In the genomic region with DNA sequence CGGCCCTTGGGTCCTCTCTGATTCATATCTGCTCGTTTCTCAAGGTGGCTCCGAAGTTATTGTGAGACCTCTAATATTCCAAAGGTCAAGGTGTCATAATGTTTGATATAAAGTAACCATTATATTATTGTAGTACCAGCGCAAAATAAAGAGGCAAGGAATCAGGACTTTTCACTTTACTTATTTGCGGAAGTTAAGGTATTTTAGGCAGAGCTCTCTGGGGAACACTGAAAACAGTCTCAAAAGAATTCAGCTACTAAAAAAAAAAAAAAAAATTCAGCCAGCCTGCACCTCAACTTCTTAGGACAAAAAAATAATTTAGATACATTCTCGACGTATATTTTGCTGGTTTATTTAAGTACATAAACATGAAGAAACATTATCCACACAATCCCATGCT, we compare ENCODE assay signal across 10 cellular contexts. TPM values are rescaled to one million over a fixed set of nuclear protein-coding genes. Genes with fewer than 3 reads are reported as not detected.
A peak's percentile ranks its signal among the peaks of the same experiment; 100 is the strongest.
DNase-seq lines count a peak whose midpoint lies in the region; ATAC-seq, FAIRE-seq and TF ChIP-seq lines count a peak whose summit lies in the region.
"Had no signal": no experiment of that assay in that cellular context is flagged by ENCODE, and none has a peak within 500 bp of the region (broad histone marks: within the 10 kb centered on the region; RNA-seq: fewer than 3 reads in every experiment).

No MANE protein-coding gene starts in this region.

- no peaks in the 10 kb centered on the region for H3K27me3 Mint-ChIP-seq in activated naive CD8-positive, alpha-beta T cell treated with anti-CD3 and anti-CD28 coated beads for 36 hours

- no peak overlapping the region for H2AFZ ChIP-seq in HepG2 (ENCODE audit: low read length)

- H3K4me1 Mint-ChIP-seq in activated naive CD8-positive, alpha-beta T cell treated with anti-CD3 and anti-CD28 coated beads for 36 hours = peaks cover 54% of the 10 kb centered on the region

- peak overlapping the region; percentile 94 for H3K4me2 ChIP-seq in HepG2 (ENCODE audit: low read depth, low read length)

- CTCF ChIA-PET in HepG2 (lab: Yijun Ruan, JAX; ENCODE audit: low intra/inter-chr PET ratio, low total read pairs) = interaction anchor here (0.6 kb wide), 1 partner anchor 16 kb away, joined by 3 read pairs; no protein-coding TSS in a partner anchor

- TF ChIP-seq CTCF in HepG2 (CRISPR knock-in tag; IDR thresholded peaks at IDR 0.05) (no peak), right lobe of liver (IDR thresholded peaks at IDR 0.05) (no peak), lower lobe of right lung (IDR thresholded peaks at IDR 0.05) (no peak)

- peaks cover 46% of the 10 kb centered on the region for H4K20me1 ChIP-seq in HepG2 (ENCODE audit: insufficient read depth, low read length)

- peaks cover 80% of the 10 kb centered on the region for H3K79me2 ChIP-seq in HepG2 (ENCODE audit: insufficient read depth, low read length)

- no peaks in the 10 kb centered on the region for H3K9me3 Mint-ChIP-seq in activated naive CD8-positive, alpha-beta T cell treated with anti-CD3 and anti-CD28 coated beads for 36 hours

- peak overlapping the region; percentile 2 for H3K4me3 Mint-ChIP-seq in activated naive CD8-positive, alpha-beta T cell treated with anti-CD3 and anti-CD28 coated beads for 36 hours

- peaks cover 67% of the 10 kb centered on the region for H3K4me1 ChIP-seq in HepG2 (ENCODE audit: insufficient read depth, low read length)
- H3K4me1 ChIP-seq in right lobe of liver = peaks cover 0 to 47% (median 9%) of the 10 kb centered on the region in 4 donors
- H3K4me1 ChIP-seq in lower lobe of right lung = peaks cover 55% of the 10 kb centered on the region

- H3K9me3 ChIP-seq in HepG2 (ENCODE audit: low read length) (no peaks in the 10 kb centered on the region), right lobe of liver (no peaks in the 10 kb centered on the region), lower lobe of right lung (no peaks in the 10 kb centered on the region)

- H3K27me3 ChIP-seq in HepG2 (ENCODE audit: control insufficient read depth in 1 of 2, insufficient read depth in 2 of 2, low read length in 2 of 2) = no peaks in the 10 kb centered on the region; a peak in 1 of 5 replicates
- no peaks in the 10 kb centered on the region for H3K27me3 ChIP-seq in right lobe of liver
- H3K27me3 ChIP-seq in lower lobe of right lung (ENCODE audit: low read depth) = no peaks in the 10 kb centered on the region

- intact Hi-C loops in HepG2 (cut with micrococcal nuclease; ENCODE audit: unreplicated experiment) (loop anchor here (10.0 kb wide), 2 partner anchors 483 to 543 kb away; a partner anchor contains a TSS), right lobe of liver (cut with DNase I) (no loop called here), lower lobe of right lung (cut with DNase I) (no loop called here)

- POLR2A ChIA-PET in HepG2 (lab: Yijun Ruan, JAX) = no interaction called here

- H3K36me3 Mint-ChIP-seq in activated naive CD8-positive, alpha-beta T cell treated with anti-CD3 and anti-CD28 coated beads for 36 hours = peaks cover 10% of the 10 kb centered on the region

- no peak for ATAC-seq in HepG2
- no peak for ATAC-seq in right lobe of liver
- ATAC-seq in lower lobe of right lung = no peak
- no peak for ATAC-seq in GM21723 (IDR thresholded peaks at IDR 0.05; ENCODE audit: unreplicated experiment)

- H3K9ac ChIP-seq in HepG2 (ENCODE audit: insufficient read depth, low read depth, low read length) = peak overlapping the region; percentile 96

- FAIRE-seq in HepG2 (lab: Jason Lieb, UNC) = no peak
- FAIRE-seq: colon had no signal

- no peak overlapping the region for H3K27ac Mint-ChIP-seq in activated naive CD8-positive, alpha-beta T cell treated with anti-CD3 and anti-CD28 coated beads for 36 hours

- H3K4me3 ChIP-seq in HepG2 (replicated peaks in 1 of 3; ENCODE audit: insufficient read depth in 1 of 3, low read depth in 2 of 3, low read length in 3 of 3) (peak overlapping the region; percentile 91 to 96 (median 92); a peak in 5 of 6 replicates), right lobe of liver (no peak overlapping the region), lower lobe of right lung (peak overlapping the region; percentile 89)

- H3K27ac ChIP-seq in HepG2 (ENCODE audit: extremely low read length, insufficient read depth, low read length) (peak overlapping the region; percentile 87), right lobe of liver (no peak overlapping the region), lower lobe of right lung (no peak overlapping the region)

- 44% methylated on average over 7 of the region's 7 CpGs for WGBS in HepG2 (ENCODE audit: low lambda C conversion rate)
- WGBS in right lobe of liver (ENCODE audit: insufficient coverage, low coverage, low lambda C conversion rate, missing lambda C conversion rate) = 44% methylated on average over 7 of the region's 7 CpGs

- no peak for TF ChIP-seq RAD21 in HepG2 (CRISPR knock-in tag; IDR thresholded peaks at IDR 0.05)

- DNase-seq in HepG2 (ENCODE audit: low spot score) = no peak
- no peak for DNase-seq in right lobe of liver
- DNase-seq in activated naive CD8-positive, alpha-beta T cell treated with anti-CD3 and anti-CD28 coated beads for 36 hours = no peak
- no peak for DNase-seq in lower lobe of right lung
- no peak for DNase-seq in stimulated activated naive CD4-positive, alpha-beta T cell (lab: John Stamatoyannopoulos, UW)
- no peak for DNase-seq in activated CD4-positive, alpha-beta T cell treated with anti-CD3 and anti-CD28 coated beads, Interleukin-2, amount 50 U/mL, for 4 hours
- DNase-seq in DMS79 (lab: John Stamatoyannopoulos, UW) = no peak
- DNase-seq: activated CD4-positive, CD25-positive, alpha-beta regulatory T cell treated with anti-CD3 and anti-CD28 coated beads, Interleukin-2, amount 50 U/mL, for 72 hours had no signal

- TF ChIP-seq POLR2A in HepG2 (IDR thresholded peaks at IDR 0.05; ENCODE audit: insufficient read depth in 1 of 2, low read depth in 2 of 2, low read length in 2 of 2) (no peak), right lobe of liver (IDR thresholded peaks at IDR 0.05) (no peak)

- TF ChIP-seq EP300 in HepG2 (IDR thresholded peaks at IDR 0.05; ENCODE audit: low read depth in 2 of 2, low read length in 2 of 2) (no peak), HepG2 (CRISPR knock-in tag; IDR thresholded peaks at IDR 0.05; ENCODE audit: borderline replicate concordance) (no peak)

- H3K36me3 ChIP-seq in HepG2 (replicated peaks in 1 of 2; ENCODE audit: control insufficient read depth in 1 of 2, insufficient read depth in 2 of 2, low read length in 2 of 2) = peaks cover 8 to 18% of the 10 kb centered on the region in 2 experiments
- H3K36me3 ChIP-seq in right lobe of liver = peaks cover 0 to 8% (median under 1%) of the 10 kb centered on the region in 4 donors
- H3K36me3 ChIP-seq in lower lobe of right lung = peaks cover 25% of the 10 kb centered on the region

- BruUV-seq in HepG2 (replicated peaks; lab: Mats Ljungman, UMichigan) = no TSS peak

- in situ Hi-C loops in HepG2 (cut with HindIII; ENCODE audit: extremely low pct_ligation_motif_present, low pct_unique_long_range_greater_than_20kb) = no loop called here

RNA-seq across cellular contexts. Expression of a gene that starts 2.4 kb away (rescaled TPM):
- total RNA-seq in HepG2 (2016; rRNA removed; fragmentation: Illumina TruSeq; extraction: Trizol) = 71.2 and 92.8 TPM in 2 replicates
- total RNA-seq in HepG2 (2016; cell fraction: cytosol; rRNA removed; fragmentation: Illumina TruSeq; extraction: Trizol; ENCODE audit: low read depth) = 47.2 and 53.9 TPM in 2 replicates
- total RNA-seq in HepG2 (2016; cell fraction: insoluble cytoplasmic fraction; rRNA removed; fragmentation: Illumina TruSeq; extraction: Trizol) = 68.4 and 97.8 TPM in 2 replicates
- 55.7 and 63.5 TPM in 2 replicates for total RNA-seq in HepG2 (2016; cell fraction: membrane; rRNA removed; fragmentation: Illumina TruSeq; extraction: Trizol)
- total RNA-seq in HepG2 (2016; cell fraction: nucleus; rRNA removed; fragmentation: Illumina TruSeq; extraction: Trizol) = 43.8 and 44.3 TPM in 2 replicates
- 67.0 and 71.5 TPM in 2 replicates for polyA plus RNA-seq in HepG2 (2011; rRNA removed)
- 45.9 and 56.3 TPM in 2 replicates for polyA plus RNA-seq in HepG2 (2011; cell fraction: cytosol; rRNA removed)
- polyA plus RNA-seq in HepG2 (2011; cell fraction: nucleus; rRNA removed) = 61.9 and 63.0 TPM in 2 replicates
- polyA plus RNA-seq in HepG2 (2012) = 47.9 and 61.6 TPM in 2 replicates
- 20.0 and 20.3 TPM in 2 replicates for polyA plus RNA-seq in HepG2 (2016; cell fraction: cytosol; fragmentation: Illumina TruSeq; extraction: Trizol; ENCODE audit: low read depth)
- 76.4 and 82.6 TPM in 2 replicates for polyA plus RNA-seq in HepG2 (2016; cell fraction: insoluble cytoplasmic fraction; fragmentation: Illumina TruSeq; extraction: Trizol; ENCODE audit: low read depth)
- polyA plus RNA-seq in HepG2 (2016; cell fraction: membrane; fragmentation: Illumina TruSeq; extraction: Trizol; ENCODE audit: low read depth) = 22.2 and 23.0 TPM in 2 replicates
- polyA plus RNA-seq in HepG2 (2016; cell fraction: nucleus; fragmentation: Illumina TruSeq; extraction: Trizol; ENCODE audit: insufficient read depth, low read depth) = 77.5 and 79.8 TPM in 2 replicates
- polyA minus RNA-seq in HepG2 (2011; rRNA and poly(A)+ RNA removed; ENCODE audit: low replicate concordance) = 42.9 and 49.7 TPM in 2 replicates
- 32.4 and 37.8 TPM in 2 replicates for polyA minus RNA-seq in HepG2 (2011; cell fraction: cytosol; rRNA and poly(A)+ RNA removed)
- 18.4 and 28.8 TPM in 2 replicates for polyA minus RNA-seq in HepG2 (2011; cell fraction: nucleus; rRNA and poly(A)+ RNA removed)
- 10 to 100 TPM; 13.0 to 20.4 (median 17.3) TPM for total RNA-seq in right lobe of liver
- total RNA-seq in activated naive CD8-positive, alpha-beta T cell treated with anti-CD3 and anti-CD28 coated beads for 36 hours = 10 to 100 TPM; 25.5 to 26.4 TPM
- total RNA-seq in lower lobe of right lung = 32.9 TPM

RNA-seq across cellular contexts. Expression of a gene that starts 21.2 kb away (rescaled TPM):
- not detected in 2 replicates for total RNA-seq in HepG2 (2016; rRNA removed; fragmentation: Illumina TruSeq; extraction: Trizol)
- not detected in 2 replicates for total RNA-seq in HepG2 (2016; cell fraction: cytosol; rRNA removed; fragmentation: Illumina TruSeq; extraction: Trizol; ENCODE audit: low read depth)
- total RNA-seq in HepG2 (2016; cell fraction: insoluble cytoplasmic fraction; rRNA removed; fragmentation: Illumina TruSeq; extraction: Trizol) = not detected in 2 replicates
- total RNA-seq in HepG2 (2016; cell fraction: membrane; rRNA removed; fragmentation: Illumina TruSeq; extraction: Trizol) = not detected in 2 replicates
- not detected in 2 replicates for total RNA-seq in HepG2 (2016; cell fraction: nucleus; rRNA removed; fragmentation: Illumina TruSeq; extraction: Trizol)
- polyA plus RNA-seq in HepG2 (2011; rRNA removed) = 0.42 and 0.61 TPM in 2 replicates
- polyA plus RNA-seq in HepG2 (2011; cell fraction: cytosol; rRNA removed) = 0.23 and 0.32 TPM in 2 replicates
- 2.7 and 2.9 TPM in 2 replicates for polyA plus RNA-seq in HepG2 (2011; cell fraction: nucleus; rRNA removed)
- polyA plus RNA-seq in HepG2 (2012) = 0.52 and 1.4 TPM in 2 replicates
- polyA plus RNA-seq in HepG2 (2016; cell fraction: cytosol; fragmentation: Illumina TruSeq; extraction: Trizol; ENCODE audit: low read depth) = not detected in 2 replicates
- not detected in 2 replicates for polyA plus RNA-seq in HepG2 (2016; cell fraction: insoluble cytoplasmic fraction; fragmentation: Illumina TruSeq; extraction: Trizol; ENCODE audit: low read depth)
- polyA plus RNA-seq in HepG2 (2016; cell fraction: membrane; fragmentation: Illumina TruSeq; extraction: Trizol; ENCODE audit: low read depth) = not detected in 2 replicates
- not detected in 2 replicates for polyA plus RNA-seq in HepG2 (2016; cell fraction: nucleus; fragmentation: Illumina TruSeq; extraction: Trizol; ENCODE audit: insufficient read depth, low read depth)
- polyA minus RNA-seq in HepG2 (2011; rRNA and poly(A)+ RNA removed; ENCODE audit: low replicate concordance) = 1.1 and 9.5 TPM in 2 replicates
- polyA minus RNA-seq in HepG2 (2011; cell fraction: cytosol; rRNA and poly(A)+ RNA removed) = 0.30 TPM in 1 of 2 replicates, not detected in the other
- polyA minus RNA-seq in HepG2 (2011; cell fraction: nucleus; rRNA and poly(A)+ RNA removed) = 3.7 and 4.5 TPM in 2 replicates
- under 1 TPM in 5 of 6 experiments, not detected in 1; 0.09 to 0.31 (median 0.10) TPM for total RNA-seq in right lobe of liver
- under 1 TPM; 0.12 to 0.14 TPM for total RNA-seq in activated naive CD8-positive, alpha-beta T cell treated with anti-CD3 and anti-CD28 coated beads for 36 hours
- 4.6 TPM for total RNA-seq in lower lobe of right lung

RNA-seq across cellular contexts. Expression of a gene that starts 38.9 kb away (rescaled TPM):
- total RNA-seq in HepG2 (2016; rRNA removed; fragmentation: Illumina TruSeq; extraction: Trizol) = not detected in 2 replicates
- not detected in 2 replicates for total RNA-seq in HepG2 (2016; cell fraction: cytosol; rRNA removed; fragmentation: Illumina TruSeq; extraction: Trizol; ENCODE audit: low read depth)
- not detected in 2 replicates for total RNA-seq in HepG2 (2016; cell fraction: insoluble cytoplasmic fraction; rRNA removed; fragmentation: Illumina TruSeq; extraction: Trizol)
- not detected in 2 replicates for total RNA-seq in HepG2 (2016; cell fraction: membrane; rRNA removed; fragmentation: Illumina TruSeq; extraction: Trizol)
- total RNA-seq in HepG2 (2016; cell fraction: nucleus; rRNA removed; fragmentation: Illumina TruSeq; extraction: Trizol) = not detected in 2 replicates
- polyA plus RNA-seq in HepG2 (2011; rRNA removed) = 0.04 and 0.13 TPM in 2 replicates
- polyA plus RNA-seq in HepG2 (2011; cell fraction: cytosol; rRNA removed) = 0.26 TPM in 1 of 2 replicates, not detected in the other
- polyA plus RNA-seq in HepG2 (2011; cell fraction: nucleus; rRNA removed) = 0.26 TPM in 1 of 2 replicates, not detected in the other
- 0.47 and 0.64 TPM in 2 replicates for polyA plus RNA-seq in HepG2 (2012)
- polyA plus RNA-seq in HepG2 (2016; cell fraction: cytosol; fragmentation: Illumina TruSeq; extraction: Trizol; ENCODE audit: low read depth) = not detected in 2 replicates
- not detected in 2 replicates for polyA plus RNA-seq in HepG2 (2016; cell fraction: insoluble cytoplasmic fraction; fragmentation: Illumina TruSeq; extraction: Trizol; ENCODE audit: low read depth)
- not detected in 2 replicates for polyA plus RNA-seq in HepG2 (2016; cell fraction: membrane; fragmentation: Illumina TruSeq; extraction: Trizol; ENCODE audit: low read depth)
- not detected in 2 replicates for polyA plus RNA-seq in HepG2 (2016; cell fraction: nucleus; fragmentation: Illumina TruSeq; extraction: Trizol; ENCODE audit: insufficient read depth, low read depth)
- not detected in 2 replicates for polyA minus RNA-seq in HepG2 (2011; rRNA and poly(A)+ RNA removed; ENCODE audit: low replicate concordance)
- polyA minus RNA-seq in HepG2 (2011; cell fraction: cytosol; rRNA and poly(A)+ RNA removed) = not detected in 2 replicates
- not detected in 2 replicates for polyA minus RNA-seq in HepG2 (2011; cell fraction: nucleus; rRNA and poly(A)+ RNA removed)
- not detected for total RNA-seq in right lobe of liver
- under 1 TPM in 1 of 2 experiments, not detected in 1; 0.12 TPM for total RNA-seq in activated naive CD8-positive, alpha-beta T cell treated with anti-CD3 and anti-CD28 coated beads for 36 hours
- total RNA-seq in lower lobe of right lung = not detected

Comparison
In these comparisons a context has a peak if more than half of its experiments do, and no peak if none do; other contexts are left out.
1. H3K4me3 ChIP-seq: peak in HepG2 (3 of 3) and lower lobe of right lung (single experiment); none in right lobe of liver (0 of 3).